In the genomic region with DNA sequence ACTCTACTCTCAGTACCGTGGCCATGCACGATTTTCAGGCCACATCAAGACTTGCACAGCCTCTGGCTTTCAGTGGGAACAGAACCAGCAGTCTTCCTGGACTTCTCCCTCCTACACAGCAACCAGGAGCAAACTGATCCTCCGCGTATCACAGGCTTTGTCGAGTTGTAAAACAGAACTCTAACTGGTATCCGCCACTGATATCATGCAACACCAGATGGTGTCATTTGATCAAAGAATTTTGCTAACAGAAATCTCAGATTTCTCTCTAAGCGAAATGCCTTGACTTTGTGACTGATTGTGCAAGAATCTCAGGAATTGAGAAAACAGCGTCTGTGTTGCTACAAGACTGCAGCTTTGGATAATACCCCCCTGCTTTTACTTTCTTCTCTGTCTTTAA, we compare ENCODE assay signal across 11 cellular contexts.
DNase-seq lines count a peak whose midpoint lies in the region; ATAC-seq and TF ChIP-seq lines count a peak whose summit lies in the region.
"Had no signal": no experiment of that assay in that cellular context is flagged by ENCODE, and none has a peak within 500 bp of the region (broad histone marks: within the 10 kb centered on the region; RNA-seq: fewer than 3 reads in every experiment).

No MANE protein-coding gene starts in this region.

- H3K36me3 ChIP-seq in mammary epithelial cell (ENCODE audit: insufficient read depth, low read length) (no peaks in the 10 kb centered on the region), lower lobe of right lung (no peaks in the 10 kb centered on the region)

- peak overlapping the region; percentile 45 for H3K27ac Mint-ChIP-seq in type B pancreatic cell
- H3K27ac Mint-ChIP-seq: activated CD8-positive, alpha-beta memory T cell treated with anti-CD3 and anti-CD28 coated beads, Interleukin-2, amount 10 ng/mL, durations not matched to agents 7 days and 5 days had no signal

- no peaks in the 10 kb centered on the region for H3K36me3 Mint-ChIP-seq in type B pancreatic cell
- H3K36me3 Mint-ChIP-seq: activated CD8-positive, alpha-beta memory T cell treated with anti-CD3 and anti-CD28 coated beads, Interleukin-2, amount 10 ng/mL, durations not matched to agents 7 days and 5 days had no signal

- BruUV-seq in mammary epithelial cell (replicated peaks; lab: Mats Ljungman, UMichigan), result no TSS peak

- H3K4me1 ChIP-seq in mammary epithelial cell (ENCODE audit: insufficient read depth, low read length), result peaks cover 2% of the 10 kb centered on the region
- H3K4me1 ChIP-seq in lower lobe of right lung, result no peaks in the 10 kb centered on the region

- WGBS in mammary epithelial cell (ENCODE audit: low coverage, missing lambda C conversion rate), result 19% methylated on average over 3 of the region's 8 CpGs

- H2AFZ ChIP-seq in mammary epithelial cell (ENCODE audit: low read depth, low read length), result peak overlapping the region; percentile 46

- peak; percentile 41 for DNase-seq in DMS53 (lab: John Stamatoyannopoulos, UW)
- no peak for DNase-seq in DMS53 treated with DMSO at 0.1 percent for 48 hours (lab: John Stamatoyannopoulos, UW; ENCODE audit: unreplicated experiment)
- peak; percentile 63 for DNase-seq in mammary epithelial cell
- DNase-seq in lower lobe of right lung, result no peak
- no peak for DNase-seq in type B pancreatic cell (ENCODE audit: extremely low spot score, unreplicated experiment)
- DNase-seq: activated CD8-positive, alpha-beta memory T cell treated with anti-CD3 and anti-CD28 coated beads, Interleukin-2, amount 10 ng/mL, durations not matched to agents 7 days and 5 days; stimulated activated naive CD8-positive, alpha-beta T cell treated with anti-CD3 and anti-CD28 coated beads, Interleukin-15, Interleukin-2, amounts not matched to agents 100 U/mL and 50 U/mL, for 24 hours had no signal

- H3K9ac ChIP-seq in mammary epithelial cell (ENCODE audit: insufficient read depth, low read length), result no peak overlapping the region

- H3K79me2 ChIP-seq in mammary epithelial cell (ENCODE audit: insufficient read depth, low read length), result no peaks in the 10 kb centered on the region

- H3K4me1 Mint-ChIP-seq in type B pancreatic cell (ENCODE audit: unreplicated experiment), result peaks cover 14% of the 10 kb centered on the region
- H3K4me1 Mint-ChIP-seq: activated CD8-positive, alpha-beta memory T cell treated with anti-CD3 and anti-CD28 coated beads, Interleukin-2, amount 10 ng/mL, durations not matched to agents 7 days and 5 days had no signal

- dilution Hi-C loops in mammary epithelial cell (cut with HindIII; ENCODE audit: low sequenced_read_pairs), result no loop called here

- H3K9me3 ChIP-seq in mammary epithelial cell (replicated peaks; ENCODE audit: insufficient read depth, low read length) (peaks cover 4% of the 10 kb centered on the region), lower lobe of right lung (peaks cover 5% of the 10 kb centered on the region)

- intact Hi-C loops in mammary epithelial cell (cut with micrococcal nuclease) (loop anchor here (1.0 to 5.0 kb wide), 5 partner anchors 151 to 401 kb away; no protein-coding TSS in a partner anchor), lower lobe of right lung (cut with DNase I) (no loop called here)

- peaks cover 27% of the 10 kb centered on the region for H3K9me3 Mint-ChIP-seq in type B pancreatic cell

- H3K27ac ChIP-seq in mammary epithelial cell (ENCODE audit: insufficient read depth, low read depth, low read length), result no peak overlapping the region
- H3K27ac ChIP-seq in lower lobe of right lung, result no peak overlapping the region
- H3K27ac ChIP-seq: 22Rv1 had no signal

- ATAC-seq in lower lobe of right lung, result peak; percentile 46 to 66
- ATAC-seq in GM19351 (IDR thresholded peaks at IDR 0.05; ENCODE audit: unreplicated experiment), result no peak
- ATAC-seq in HG03097 (IDR thresholded peaks at IDR 0.05; ENCODE audit: low FRiP score, unreplicated experiment), result no peak
- no peak for ATAC-seq in esophagus mucosa
- ATAC-seq: activated CD8-positive, alpha-beta memory T cell treated with anti-CD3 and anti-CD28 coated beads, Interleukin-2, amount 10 ng/mL, durations not matched to agents 7 days and 5 days; stimulated activated naive CD8-positive, alpha-beta T cell treated with anti-CD3 and anti-CD28 coated beads, Interleukin-15, Interleukin-2, amounts not matched to agents 100 U/mL and 50 U/mL, for 24 hours had no signal

- H3K27me3 ChIP-seq in mammary epithelial cell (ENCODE audit: insufficient read depth, low read length) (no peaks in the 10 kb centered on the region), lower lobe of right lung (ENCODE audit: low read depth) (no peaks in the 10 kb centered on the region)

- CTCF ChIA-PET in mammary epithelial cell (lab: Charles Lee; ENCODE audit: low non-redundant PET), result no interaction called here

- in situ Hi-C loops in mammary epithelial cell (cut with MboI; ENCODE audit: low sequenced_read_pairs in 2 of 2), result loop anchor here (25.0 kb wide), 1 partner anchor 391 kb away; a partner anchor contains a TSS

- TF ChIP-seq CTCF in mammary epithelial cell (conservative IDR thresholded peaks at IDR 0.05 in 1 of 2, IDR thresholded peaks at IDR 0.05 in 1 of 2; ENCODE audit: extremely low read depth in 1 of 2, insufficient read depth in 1 of 2, low read depth in 1 of 2, low read length in 2 of 2) (peak; percentile 22 to 44), lower lobe of right lung (IDR thresholded peaks at IDR 0.05) (no peak), type B pancreatic cell (conservative IDR thresholded peaks at IDR 0.05) (no peak)

- H3K4me3 ChIP-seq in mammary epithelial cell (replicated peaks in 1 of 3; ENCODE audit: insufficient read depth in 1 of 3, low read depth in 2 of 3, low read length in 3 of 3) (no peak overlapping the region), lower lobe of right lung (no peak overlapping the region)

- peak overlapping the region; percentile 45 for H3K4me2 ChIP-seq in mammary epithelial cell (ENCODE audit: insufficient read depth, low read depth, low read length)

- H3K4me3 Mint-ChIP-seq in type B pancreatic cell, result no peak overlapping the region
- H3K4me3 Mint-ChIP-seq: activated CD8-positive, alpha-beta memory T cell treated with anti-CD3 and anti-CD28 coated beads, Interleukin-2, amount 10 ng/mL, durations not matched to agents 7 days and 5 days had no signal

- H4K20me1 ChIP-seq in mammary epithelial cell (ENCODE audit: insufficient read depth, low read length), result no peaks in the 10 kb centered on the region

- H3K27me3 Mint-ChIP-seq in type B pancreatic cell, result peaks cover 5% of the 10 kb centered on the region

Comparison
In these comparisons a context has a peak if more than half of its experiments do, and no peak if none do; other contexts are left out.
1. DNase-seq: peak in DMS53 (single experiment) and mammary epithelial cell (single experiment); none in DMS53 treated with DMSO at 0.1 percent for 48 hours (single experiment), lower lobe of right lung (single experiment) and type B pancreatic cell (single experiment).
2. CTCF ChIP-seq: peak in mammary epithelial cell (2 of 2); none in lower lobe of right lung (single experiment) and type B pancreatic cell (single experiment).
3. ATAC-seq: peak in lower lobe of right lung (2 of 2); none in GM19351 (single experiment), HG03097 (single experiment) and esophagus mucosa (single experiment).